8 cellular contexts compared by ENCODE assay signal in genomic region chr9:14321517-14322125, GRCh38. TPM values are rescaled to one million over a fixed set of nuclear protein-coding genes. Genes with fewer than 3 reads are reported as not detected.
A peak's percentile ranks its signal among the peaks of the same experiment; 100 is the strongest.
DNase-seq lines count a peak whose midpoint lies in the region; TF ChIP-seq lines count a peak whose summit lies in the region.

No MANE protein-coding gene starts in this region.

- H3K4me3 ChIP-seq in SJCRH30 (peak overlapping the region; percentile 65), fibroblast of mammary gland (ENCODE audit: control insufficient read depth, low read depth, low read length) (peak overlapping the region; percentile 60), skeletal muscle cell (ENCODE audit: low read depth, low read length) (peak overlapping the region; percentile 69)

- H3K27me3 ChIP-seq in SJCRH30: no peaks in the 10 kb centered on the region

- H3K4me1 ChIP-seq in SJCRH30: peaks cover 26% of the 10 kb centered on the region

- peak overlapping the region; percentile 97 for H3K27ac ChIP-seq in SJCRH30

- no peaks in the 10 kb centered on the region for H3K9me3 ChIP-seq in SJCRH30 (replicated peaks)

- peak; percentile 72 for DNase-seq in DMS 273 (lab: John Stamatoyannopoulos, UW; ENCODE audit: unreplicated experiment)
- no peak for DNase-seq in DMS 273 treated with DMSO at 0.1 percent for 48 hours (lab: John Stamatoyannopoulos, UW)
- peak in 1 of 2 experiments; percentile 40 for DNase-seq in SJCRH30
- peak; percentile 78 for DNase-seq in fibroblast of mammary gland (ENCODE audit: low read depth)
- peak; percentile 13 for DNase-seq in skeletal muscle cell (ENCODE audit: low read depth)
- DNase-seq in NOMO-1 treated with DMSO at 0.1 percent for 48 hours (lab: John Stamatoyannopoulos, UW; ENCODE audit: unreplicated experiment): no peak
- DNase-seq in activated CD4-positive, CD25-positive, alpha-beta regulatory T cell (lab: John Stamatoyannopoulos, UW): no peak
- DNase-seq in OCI-M1 (lab: John Stamatoyannopoulos, UW): no peak

- no peak for TF ChIP-seq CTCF in fibroblast of mammary gland (conservative IDR thresholded peaks at IDR 0.05; ENCODE audit: control insufficient read depth, insufficient read depth, low read depth, low read length)

- H3K36me3 ChIP-seq in SJCRH30: no peaks in the 10 kb centered on the region

RNA-seq across cellular contexts. Expression of gene NFIB, which starts 7.7 kb away (rescaled TPM):
- 44.7 and 48.1 TPM in 2 replicates for total RNA-seq in SJCRH30 (2014; rRNA removed; shearing (Covaris generic))

Comparison
In these comparisons a context has a peak if more than half of its experiments do, and no peak if none do; other contexts are left out.
1. DNase-seq: peak in DMS 273 (single experiment), fibroblast of mammary gland (single experiment) and skeletal muscle cell (single experiment); none in DMS 273 treated with DMSO at 0.1 percent for 48 hours (single experiment), NOMO-1 treated with DMSO at 0.1 percent for 48 hours (single experiment), activated CD4-positive, CD25-positive, alpha-beta regulatory T cell (0 of 4) and OCI-M1 (single experiment).
2. Peak in every context shown above with its lines, with median percentiles within 50 percentile points of each other: H3K4me3 ChIP-seq.